Comparison of ENCODE assay signal across 1 cellular context in genomic region chr10:119686465-119687191, GRCh38.
TF ChIP-seq lines count a peak whose summit lies in the region.

No MANE protein-coding gene starts in this region.

TF ChIP-seq in HepG2, 621 proteins besides CTCF, POLR2A, EP300 and RAD21 (continued from another document and continues in another):
- TF ChIP-seq ZNF407 (CRISPR knock-in tag; IDR thresholded peaks at IDR 0.05; ENCODE audit: not compliant biosample characterization) (no peak), ZNF350 (CRISPR knock-in tag; IDR thresholded peaks at IDR 0.05; ENCODE audit: borderline replicate concordance, low read depth) (0 out of 2 replicates have a peak, but pooled peaks have one; percentile 38), SIN3A (IDR thresholded peaks at IDR 0.05; ENCODE audit: borderline replicate concordance, low read depth, low read length) (peak; percentile 18; the same call in 1 of the 2 replicates), ZNF451 (CRISPR knock-in tag; IDR thresholded peaks at IDR 0.05) (no peak), ZNF782 (CRISPR knock-in tag; IDR thresholded peaks at IDR 0.05; ENCODE audit: borderline replicate concordance) (no peak), CENPT (CRISPR knock-in tag; IDR thresholded peaks at IDR 0.05; ENCODE audit: low read depth) (no peak), ZNF569 (CRISPR knock-in tag; IDR thresholded peaks at IDR 0.05; ENCODE audit: borderline replicate concordance) (no peak), KLF16 (CRISPR knock-in tag; IDR thresholded peaks at IDR 0.05) (0 out of 4 replicates have a peak, but pooled peaks of 1 of the 2 experiments have one; percentile 21), ZNF580 (CRISPR knock-in tag; IDR thresholded peaks at IDR 0.05; ENCODE audit: borderline replicate concordance, low read depth) (peak; percentile 38; the same call in 1 of the 2 replicates), NCOR1 (IDR thresholded peaks at IDR 0.05; ENCODE audit: borderline replicate concordance, low read length) (no peak), KAT7 (CRISPR knock-in tag; IDR thresholded peaks at IDR 0.05; ENCODE audit: borderline replicate concordance) (0 out of 2 replicates have a peak, but pooled peaks have one; percentile 34), ZNF878 (CRISPR knock-in tag; IDR thresholded peaks at IDR 0.05) (no peak), ZNF546 (CRISPR knock-in tag; conservative IDR thresholded peaks at IDR 0.05) (no peak), PHF20 (CRISPR knock-in tag; IDR thresholded peaks at IDR 0.05) (no peak), MLX (CRISPR knock-in tag; IDR thresholded peaks at IDR 0.05) (no peak), YEATS4 (CRISPR knock-in tag; IDR thresholded peaks at IDR 0.05; ENCODE audit: borderline replicate concordance) (no peak), GZF1 (CRISPR knock-in tag; IDR thresholded peaks at IDR 0.05) (no peak), POGZ (CRISPR knock-in tag; IDR thresholded peaks at IDR 0.05) (0 out of 2 replicates have a peak, but pooled peaks have one; percentile 14), KDM2A (CRISPR knock-in tag; IDR thresholded peaks at IDR 0.05; ENCODE audit: borderline replicate concordance, low read depth) (peak; percentile 73; the same call in 1 of the 2 replicates), ZSCAN25 (CRISPR knock-in tag; IDR thresholded peaks at IDR 0.05) (no peak), CBX1 (IDR thresholded peaks at IDR 0.05; ENCODE audit: low read depth) (no peak), ZNF772 (CRISPR knock-in tag; IDR thresholded peaks at IDR 0.05) (0 out of 2 replicates have a peak, but pooled peaks have one; percentile 34), EED (CRISPR knock-in tag; IDR thresholded peaks at IDR 0.05) (no peak), MEIS1 (CRISPR knock-in tag; IDR thresholded peaks at IDR 0.05; ENCODE audit: borderline replicate concordance) (peak; percentile 19; the same call in 1 of the 2 replicates), ZNF263 (CRISPR knock-in tag; IDR thresholded peaks at IDR 0.05) (peak; percentile 91), ZNF879 (CRISPR knock-in tag; IDR thresholded peaks at IDR 0.05) (no peak), TARDBP (CRISPR knock-in tag; IDR thresholded peaks at IDR 0.05) (0 out of 2 replicates have a peak, but pooled peaks have one; percentile 10), HOXA5 (CRISPR knock-in tag; IDR thresholded peaks at IDR 0.05) (no peak), ZNF547 (CRISPR knock-in tag; IDR thresholded peaks at IDR 0.05) (0 out of 2 replicates have a peak, but pooled peaks have one; percentile 32), SYNCRIP (IDR thresholded peaks at IDR 0.05; ENCODE audit: insufficient read depth, low read depth, low read length) (no peak), SIX1 (CRISPR knock-in tag; IDR thresholded peaks at IDR 0.05; ENCODE audit: borderline replicate concordance) (no peak), ATF1 (CRISPR knock-in tag; IDR thresholded peaks at IDR 0.05) (0 out of 2 replicates have a peak, but pooled peaks have one; percentile 53), ZFP91 (CRISPR knock-in tag; IDR thresholded peaks at IDR 0.05; ENCODE audit: borderline replicate concordance) (peak; percentile 51; the same call in 1 of the 2 replicates), ZMYM2 (CRISPR knock-in tag; IDR thresholded peaks at IDR 0.05) (0 out of 2 replicates have a peak, but pooled peaks have one; percentile 4), ZNF121 (CRISPR knock-in tag; IDR thresholded peaks at IDR 0.05) (peak; percentile 69; the same call in 1 of the 2 replicates), SRSF4 (IDR thresholded peaks at IDR 0.05; ENCODE audit: low read depth, low read length, poor library complexity, severe bottlenecking) (no peak), ARID5B (CRISPR knock-in tag; IDR thresholded peaks at IDR 0.05) (peak; percentile 31; the same call in 1 of the 2 replicates), REPIN1 (CRISPR knock-in tag; IDR thresholded peaks at IDR 0.05; ENCODE audit: borderline replicate concordance, low read depth) (peak; percentile 56; the same call in 1 of the 2 replicates), TEAD2 (CRISPR knock-in tag; IDR thresholded peaks at IDR 0.05) (no peak), ZFP1 (CRISPR knock-in tag; IDR thresholded peaks at IDR 0.05) (0 out of 2 replicates have a peak, but pooled peaks have one; percentile 17), ZNF205 (CRISPR knock-in tag; IDR thresholded peaks at IDR 0.05) (no peak), RXRB (CRISPR knock-in tag; IDR thresholded peaks at IDR 0.05; ENCODE audit: borderline replicate concordance) (peak; percentile 37; the same call in 1 of the 2 replicates), ZNF747 (CRISPR knock-in tag; IDR thresholded peaks at IDR 0.05; ENCODE audit: borderline replicate concordance) (peak; percentile 58; the same call in 1 of the 2 replicates), IRF2 (CRISPR knock-in tag; IDR thresholded peaks at IDR 0.05) (0 out of 2 replicates have a peak, but pooled peaks have one; percentile 37), MED1 (CRISPR knock-in tag; IDR thresholded peaks at IDR 0.05) (no peak), ZNF891 (CRISPR knock-in tag; IDR thresholded peaks at IDR 0.05) (no peak; the same call in 1 of the 2 replicates), ZNF224 (CRISPR knock-in tag; IDR thresholded peaks at IDR 0.05) (0 out of 2 replicates have a peak, but pooled peaks have one; percentile 35), ZNF337 (CRISPR knock-in tag; IDR thresholded peaks at IDR 0.05; ENCODE audit: borderline replicate concordance, low read depth) (no peak), ZNF33B (CRISPR knock-in tag; IDR thresholded peaks at IDR 0.05) (no peak), THAP11 (CRISPR knock-in tag; IDR thresholded peaks at IDR 0.05) (peak; percentile 49; the same call in 1 of the 2 replicates), HIC2 (CRISPR knock-in tag; IDR thresholded peaks at IDR 0.05; ENCODE audit: low read depth) (no peak), ZNF577 (CRISPR knock-in tag; IDR thresholded peaks at IDR 0.05; ENCODE audit: borderline replicate concordance, low read depth) (no peak), YY1 (IDR thresholded peaks at IDR 0.05; ENCODE audit: insufficient read depth, insufficient replicate concordance, low read depth, low read length) (peak; percentile 47), ZNF124 (CRISPR knock-in tag; IDR thresholded peaks at IDR 0.05) (no peak), ADNP (CRISPR knock-in tag; IDR thresholded peaks at IDR 0.05) (no peak), ATRX (CRISPR knock-in tag; IDR thresholded peaks at IDR 0.05; ENCODE audit: borderline replicate concordance) (no peak), YEATS2 (CRISPR knock-in tag; IDR thresholded peaks at IDR 0.05; ENCODE audit: borderline replicate concordance) (0 out of 2 replicates have a peak, but pooled peaks have one; percentile 17)
